8 cellular contexts compared by ENCODE assay signal in genomic region chr5:76715734-76716455, GRCh38. TPM values are rescaled to one million over a fixed set of nuclear protein-coding genes. Genes with fewer than 3 reads are reported as not detected.
DNase-seq lines count a peak whose midpoint lies in the region; ATAC-seq, FAIRE-seq and TF ChIP-seq lines count a peak whose summit lies in the region.

Gene F2R (plus strand): TSS chr5:76716126. CDS start chr5:76716308, 182 bp downstream.

- DNase-seq in 8988T (peak; percentile 86), PC-9 (peak in 1 of 2 experiments; percentile 30), foreskin fibroblast (peak; percentile 43 to 86), neural crest cell (ENCODE audit: low read depth, low spot score) (peak; percentile 59), urothelium cell line (ENCODE audit: low spot score) (peak; percentile 47)
- peak; percentile 47 for DNase-seq in activated T-helper 9 cell treated with anti-CD3 and anti-CD28 coated beads, Interleukin-2, amount 50 U/mL, for 16 hours (ENCODE audit: low read depth)

- no peaks in the 10 kb centered on the region for H3K9me3 Mint-ChIP-seq in neural crest cell

- H3K9me2 ChIP-seq in PC-9 (ENCODE audit: insufficient read depth) = no peaks in the 10 kb centered on the region

- no peak within 1 kb of the TSS for H3K27ac ChIP-seq in PC-9

- peak; percentile 65 for ATAC-seq in GM18502 (IDR thresholded peaks at IDR 0.05; ENCODE audit: poor library complexity, unreplicated experiment)
- peak; percentile 56 for ATAC-seq in HG03039 (IDR thresholded peaks at IDR 0.05; ENCODE audit: unreplicated experiment)

- peak; percentile 59; the same call in 1 of the 2 replicates for TF ChIP-seq CTCF in PC-9 (conservative IDR thresholded peaks at IDR 0.05)
- TF ChIP-seq CTCF in foreskin fibroblast (IDR thresholded peaks at IDR 0.05; ENCODE audit: low read depth, low read length) = peak; percentile 39
- peak; percentile 68 for TF ChIP-seq CTCF in neural crest cell (conservative IDR thresholded peaks at IDR 0.05)

- H3K27ac Mint-ChIP-seq in neural crest cell (ENCODE audit: unreplicated experiment) = peak within 1 kb of the TSS; percentile 65

- no peaks in the 10 kb centered on the region for H3K9me3 ChIP-seq in PC-9 (ENCODE audit: insufficient read depth, low read depth)

- H3K79me2 ChIP-seq in PC-9 (ENCODE audit: low read depth) = no peaks in the 10 kb centered on the region

- BruUV-seq in PC-9 (replicated peaks; lab: Mats Ljungman, UMichigan) = no TSS peak

- no peak for FAIRE-seq in urothelium cell line (lab: Jason Lieb, UNC)

- peaks cover 3% of the 10 kb centered on the region for H3K36me3 Mint-ChIP-seq in neural crest cell (ENCODE audit: low read depth)

- no peaks in the 10 kb centered on the region for H3K36me3 ChIP-seq in PC-9 (ENCODE audit: low read depth)

- peaks cover 32% of the 10 kb centered on the region for H3K27me3 Mint-ChIP-seq in neural crest cell (ENCODE audit: low read depth)

- intact Hi-C loops in PC-9 (cut with micrococcal nuclease; ENCODE audit: unreplicated experiment) = loop anchor here (1.0 to 10.0 kb wide), 2 partner anchors 58 to 149 kb away; no protein-coding TSS in a partner anchor

- peak within 1 kb of the TSS; percentile 97 for H2AFZ ChIP-seq in PC-9

- no peaks in the 10 kb centered on the region for H3K27me3 ChIP-seq in PC-9 (ENCODE audit: insufficient read depth, low read depth)

- peaks cover 24% of the 10 kb centered on the region for H3K4me1 Mint-ChIP-seq in neural crest cell

- CTCF ChIA-PET in PC-9 (lab: Charles Lee) = interaction anchor here (0.6 to 0.7 kb wide), 2 partner anchors 26 to 452 kb away, joined by 3 to 9 read pairs; no protein-coding TSS in a partner anchor

- POLR2A ChIA-PET in PC-9 (lab: Charles Lee; ENCODE audit: unreplicated experiment) = no interaction called here

- no peaks in the 10 kb centered on the region for H4K20me1 ChIP-seq in PC-9 (ENCODE audit: insufficient read depth)

- no peaks in the 10 kb centered on the region for H3F3A ChIP-seq in PC-9 (ENCODE audit: insufficient read depth, low read depth)

- H3K4me1 ChIP-seq in PC-9 (replicated peaks; ENCODE audit: insufficient read depth) = no peaks in the 10 kb centered on the region; the same call in 1 of the 2 replicates

- peak within 1 kb of the TSS; percentile 99 for H3K4me2 ChIP-seq in PC-9

- peak within 1 kb of the TSS; percentile 95 for H3K4me3 Mint-ChIP-seq in neural crest cell

- H3K4me3 ChIP-seq in PC-9 (peak within 1 kb of the TSS; percentile 87), foreskin fibroblast (ENCODE audit: low read depth in 1 of 2, low read length in 2 of 2) (peak within 1 kb of the TSS; percentile 73 to 89)

RNA-seq across cellular contexts. Expression of gene F2R, which starts in this region (rescaled TPM):
- total RNA-seq in PC-9 (2021) (3.6 and 3.9 TPM in 2 replicates), neural crest cell (42.4 and 42.6 TPM in 2 replicates)
